16 cellular contexts compared by ENCODE assay signal in the genomic region with DNA sequence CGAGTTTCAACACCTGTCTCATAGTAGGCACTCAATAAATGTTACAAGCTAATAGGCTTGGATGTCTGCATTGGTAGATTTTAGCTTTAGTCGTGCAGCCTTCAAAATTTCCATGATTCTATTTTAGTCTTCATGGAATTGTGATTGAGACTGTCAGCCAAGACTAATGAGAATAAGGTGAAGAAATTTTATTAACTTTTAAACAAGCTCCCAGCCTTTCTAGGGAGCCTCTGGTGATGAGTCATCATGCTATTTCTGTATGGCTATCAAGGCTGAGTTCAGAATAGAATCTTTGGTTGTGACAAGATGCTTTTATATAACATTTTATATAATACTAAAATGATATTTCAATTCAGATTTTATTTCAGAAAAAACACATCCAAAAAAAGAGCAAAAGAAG.
"Had no signal": no experiment of that assay in that cellular context is flagged by ENCODE, and none has a peak within 500 bp of the region (broad histone marks: within the 10 kb centered on the region; RNA-seq: fewer than 3 reads in every experiment).

No MANE protein-coding gene starts in this region.

- H3K4me3 ChIP-seq: gastrocnemius medialis, lung, mucosa of descending colon, upper lobe of left lung had no signal

- H3K4me3 Mint-ChIP-seq: activated B cell treated with CpG ODN at 0.5 μM for 24 hours; activated CD4-positive, alpha-beta T cell treated with anti-CD3 and anti-CD28 coated beads, Interleukin-2, amount 10 ng/mL, durations not matched to agents 7 days and 5 days; activated naive CD4-positive, alpha-beta T cell treated with anti-CD3 and anti-CD28 coated beads, Interleukin-2, amount 10 ng/mL, durations not matched to agents 7 days and 5 days; activated T-helper 17 cell treated with anti-CD3 and anti-CD28 coated beads, Interleukin-2, amount 50 U/mL, for 72 hours; naive thymus-derived CD8-positive, alpha-beta T cell had no signal

- DNase-seq: activated B cell treated with CpG ODN at 0.5 μM for 24 hours; activated CD4-positive, alpha-beta T cell treated with anti-CD3 and anti-CD28 coated beads, Interleukin-2, amount 10 ng/mL, durations not matched to agents 7 days and 5 days; activated naive CD4-positive, alpha-beta T cell treated with anti-CD3 and anti-CD28 coated beads, Interleukin-2, amount 10 ng/mL, durations not matched to agents 7 days and 5 days; activated T-cell treated with anti-CD3 and anti-CD28 coated beads for 4 hours; brain microvascular endothelial cell; gastrocnemius medialis; kidney; mucosa of descending colon; naive thymus-derived CD8-positive, alpha-beta T cell; stimulated activated CD4-positive, alpha-beta T cell treated with anti-CD3 and anti-CD28 coated beads, Interleukin-2, amount 100 ng/mL, for 48 hours; stimulated activated naive CD8-positive, alpha-beta T cell treated with anti-CD3 and anti-CD28 coated beads, Interleukin-15, Interleukin-2, amounts not matched to agents 100 U/mL and 50 U/mL, for 24 hours; upper lobe of left lung had no signal

- H3K4me1 ChIP-seq: gastrocnemius medialis, upper lobe of left lung had no signal

- H3K27me3 ChIP-seq: brain microvascular endothelial cell, gastrocnemius medialis, upper lobe of left lung had no signal

- H3K9me3 ChIP-seq: gastrocnemius medialis, mucosa of descending colon, upper lobe of left lung had no signal

- H3K9me3 Mint-ChIP-seq: activated B cell treated with CpG ODN at 0.5 μM for 24 hours; activated naive CD4-positive, alpha-beta T cell treated with anti-CD3 and anti-CD28 coated beads, Interleukin-2, amount 10 ng/mL, durations not matched to agents 7 days and 5 days had no signal

- H3K27me3 Mint-ChIP-seq: activated B cell treated with CpG ODN at 0.5 μM for 24 hours; activated CD4-positive, alpha-beta T cell treated with anti-CD3 and anti-CD28 coated beads, Interleukin-2, amount 10 ng/mL, durations not matched to agents 7 days and 5 days; activated naive CD4-positive, alpha-beta T cell treated with anti-CD3 and anti-CD28 coated beads, Interleukin-2, amount 10 ng/mL, durations not matched to agents 7 days and 5 days; activated T-helper 17 cell treated with anti-CD3 and anti-CD28 coated beads, Interleukin-2, amount 50 U/mL, for 72 hours; naive thymus-derived CD8-positive, alpha-beta T cell; progenitor cell of endocrine pancreas had no signal

- H3K36me3 Mint-ChIP-seq: activated naive CD4-positive, alpha-beta T cell treated with anti-CD3 and anti-CD28 coated beads, Interleukin-2, amount 10 ng/mL, durations not matched to agents 7 days and 5 days; naive thymus-derived CD8-positive, alpha-beta T cell had no signal

- H3K27ac ChIP-seq: brain microvascular endothelial cell, gastrocnemius medialis, upper lobe of left lung had no signal

- H3K4me1 Mint-ChIP-seq: activated B cell treated with CpG ODN at 0.5 μM for 24 hours; activated CD4-positive, alpha-beta T cell treated with anti-CD3 and anti-CD28 coated beads, Interleukin-2, amount 10 ng/mL, durations not matched to agents 7 days and 5 days; activated naive CD4-positive, alpha-beta T cell treated with anti-CD3 and anti-CD28 coated beads, Interleukin-2, amount 10 ng/mL, durations not matched to agents 7 days and 5 days; activated T-helper 17 cell treated with anti-CD3 and anti-CD28 coated beads, Interleukin-2, amount 50 U/mL, for 72 hours; naive thymus-derived CD8-positive, alpha-beta T cell had no signal

- H3K27ac Mint-ChIP-seq: activated B cell treated with CpG ODN at 0.5 μM for 24 hours; activated CD4-positive, alpha-beta T cell treated with anti-CD3 and anti-CD28 coated beads, Interleukin-2, amount 10 ng/mL, durations not matched to agents 7 days and 5 days; activated naive CD4-positive, alpha-beta T cell treated with anti-CD3 and anti-CD28 coated beads, Interleukin-2, amount 10 ng/mL, durations not matched to agents 7 days and 5 days; activated T-helper 17 cell treated with anti-CD3 and anti-CD28 coated beads, Interleukin-2, amount 50 U/mL, for 72 hours; naive thymus-derived CD8-positive, alpha-beta T cell; progenitor cell of endocrine pancreas had no signal

- H3K36me3 ChIP-seq: brain microvascular endothelial cell, gastrocnemius medialis, upper lobe of left lung had no signal

- ATAC-seq: activated T-helper 17 cell treated with anti-CD3 and anti-CD28 coated beads, Interleukin-2, amount 50 U/mL, for 72 hours; gastrocnemius medialis; mucosa of descending colon; naive thymus-derived CD8-positive, alpha-beta T cell; SK-N-SH treated with all-trans-retinoic acid at 6 μM for 48 hours; stimulated activated naive CD8-positive, alpha-beta T cell treated with anti-CD3 and anti-CD28 coated beads, Interleukin-15, Interleukin-2, amounts not matched to agents 100 U/mL and 50 U/mL, for 24 hours had no signal
